1 cellular context compared by ENCODE assay signal in genomic region chr12:120444676-120445075, GRCh38.
TF ChIP-seq lines count a peak whose summit lies in the region.

No MANE protein-coding gene starts in this region.

TF ChIP-seq in GM12878, 131 proteins besides CTCF, POLR2A, EP300 and RAD21:
- no peak for TF ChIP-seq TCF7 (IDR thresholded peaks at IDR 0.05; ENCODE audit: borderline replicate concordance)
- TF ChIP-seq MAX (IDR thresholded peaks at IDR 0.05; ENCODE audit: low read depth, low read length): no peak
- TF ChIP-seq NBN (IDR thresholded peaks at IDR 0.05): no peak
- TF ChIP-seq MLLT1 (IDR thresholded peaks at IDR 0.05): no peak
- no peak for TF ChIP-seq SIX5 (IDR thresholded peaks at IDR 0.05; ENCODE audit: low read depth, low read length, severe bottlenecking)
- TF ChIP-seq MTA3 (IDR thresholded peaks at IDR 0.05; ENCODE audit: borderline replicate concordance, low read length): no peak
- no peak for TF ChIP-seq CBFB (IDR thresholded peaks at IDR 0.05; ENCODE audit: low read depth)
- TF ChIP-seq CBX3 (IDR thresholded peaks at IDR 0.05; ENCODE audit: borderline replicate concordance, low read depth): no peak
- no peak for TF ChIP-seq PBX3 (IDR thresholded peaks at IDR 0.05; ENCODE audit: insufficient replicate concordance, low read depth, low read length)
- TF ChIP-seq TAF1 (IDR thresholded peaks at IDR 0.05; ENCODE audit: borderline replicate concordance, low read depth, low read length): no peak
- TF ChIP-seq CHD2 (IDR thresholded peaks at IDR 0.05; ENCODE audit: borderline replicate concordance, low read depth, low read length): no peak
- TF ChIP-seq ATF7 (IDR thresholded peaks at IDR 0.05; ENCODE audit: low read depth): no peak
- TF ChIP-seq, protein P1, sequence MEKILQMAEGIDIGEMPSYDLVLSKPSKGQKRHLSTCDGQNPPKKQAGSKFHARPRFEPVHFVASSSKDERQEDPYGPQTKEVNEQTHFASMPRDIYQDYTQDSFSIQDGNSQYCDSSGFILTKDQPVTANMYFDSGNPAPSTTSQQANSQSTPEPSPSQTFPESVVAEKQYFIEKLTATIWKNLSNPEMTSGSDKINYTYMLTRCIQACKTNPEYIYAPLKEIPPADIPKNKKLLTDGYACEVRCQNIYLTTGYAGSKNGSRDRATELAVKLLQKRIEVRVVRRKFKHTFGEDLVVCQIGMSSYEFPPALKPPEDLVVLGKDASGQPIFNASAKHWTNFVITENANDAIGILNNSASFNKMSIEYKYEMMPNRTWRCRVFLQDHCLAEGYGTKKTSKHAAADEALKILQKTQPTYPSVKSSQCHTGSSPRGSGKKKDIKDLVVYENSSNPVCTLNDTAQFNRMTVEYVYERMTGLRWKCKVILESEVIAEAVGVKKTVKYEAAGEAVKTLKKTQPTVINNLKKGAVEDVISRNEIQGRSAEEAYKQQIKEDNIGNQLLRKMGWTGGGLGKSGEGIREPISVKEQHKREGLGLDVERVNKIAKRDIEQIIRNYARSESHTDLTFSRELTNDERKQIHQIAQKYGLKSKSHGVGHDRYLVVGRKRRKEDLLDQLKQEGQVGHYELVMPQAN (conservative IDR thresholded peaks at IDR 0.05): no peak
- no peak for TF ChIP-seq BCL3 (IDR thresholded peaks at IDR 0.05; ENCODE audit: borderline replicate concordance, insufficient read depth, low read depth, low read length, poor library complexity, severe bottlenecking)
- TF ChIP-seq, protein P2, sequence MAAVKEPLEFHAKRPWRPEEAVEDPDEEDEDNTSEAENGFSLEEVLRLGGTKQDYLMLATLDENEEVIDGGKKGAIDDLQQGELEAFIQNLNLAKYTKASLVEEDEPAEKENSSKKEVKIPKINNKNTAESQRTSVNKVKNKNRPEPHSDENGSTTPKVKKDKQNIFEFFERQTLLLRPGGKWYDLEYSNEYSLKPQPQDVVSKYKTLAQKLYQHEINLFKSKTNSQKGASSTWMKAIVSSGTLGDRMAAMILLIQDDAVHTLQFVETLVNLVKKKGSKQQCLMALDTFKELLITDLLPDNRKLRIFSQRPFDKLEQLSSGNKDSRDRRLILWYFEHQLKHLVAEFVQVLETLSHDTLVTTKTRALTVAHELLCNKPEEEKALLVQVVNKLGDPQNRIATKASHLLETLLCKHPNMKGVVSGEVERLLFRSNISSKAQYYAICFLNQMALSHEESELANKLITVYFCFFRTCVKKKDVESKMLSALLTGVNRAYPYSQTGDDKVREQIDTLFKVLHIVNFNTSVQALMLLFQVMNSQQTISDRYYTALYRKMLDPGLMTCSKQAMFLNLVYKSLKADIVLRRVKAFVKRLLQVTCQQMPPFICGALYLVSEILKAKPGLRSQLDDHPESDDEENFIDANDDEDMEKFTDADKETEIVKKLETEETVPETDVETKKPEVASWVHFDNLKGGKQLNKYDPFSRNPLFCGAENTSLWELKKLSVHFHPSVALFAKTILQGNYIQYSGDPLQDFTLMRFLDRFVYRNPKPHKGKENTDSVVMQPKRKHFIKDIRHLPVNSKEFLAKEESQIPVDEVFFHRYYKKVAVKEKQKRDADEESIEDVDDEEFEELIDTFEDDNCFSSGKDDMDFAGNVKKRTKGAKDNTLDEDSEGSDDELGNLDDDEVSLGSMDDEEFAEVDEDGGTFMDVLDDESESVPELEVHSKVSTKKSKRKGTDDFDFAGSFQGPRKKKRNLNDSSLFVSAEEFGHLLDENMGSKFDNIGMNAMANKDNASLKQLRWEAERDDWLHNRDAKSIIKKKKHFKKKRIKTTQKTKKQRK (IDR thresholded peaks at IDR 0.05; ENCODE audit: low read depth, low read length): no peak
- TF ChIP-seq USF2 (IDR thresholded peaks at IDR 0.05; ENCODE audit: borderline replicate concordance, low read depth, low read length): no peak
